ENCODE assay signal across 12 cellular contexts in genomic region chr3:193829781-193830180, GRCh38.
A peak's percentile ranks its signal among the peaks of the same experiment; 100 is the strongest.
DNase-seq lines count a peak whose midpoint lies in the region; FAIRE-seq and TF ChIP-seq lines count a peak whose summit lies in the region.
"Had no signal": no experiment of that assay in that cellular context is flagged by ENCODE, and none has a peak within 500 bp of the region (broad histone marks: within the 10 kb centered on the region; RNA-seq: fewer than 3 reads in every experiment).

No MANE protein-coding gene starts in this region.

- FAIRE-seq in GM19239 (lab: Jason Lieb, UNC): no peak

- DNase-seq in ACHN: peak; percentile 51
- DNase-seq in MCF 10A (ENCODE audit: unreplicated experiment): peak; percentile 83
- DNase-seq in lower leg skin (ENCODE audit: low spot score in 2 of 2): peak; percentile 60 to 76
- DNase-seq in osteocyte (ENCODE audit: extremely low spot score, unreplicated experiment): no peak
- DNase-seq in activated CD4-positive, alpha-beta T cell treated with anti-CD3 and anti-CD28 coated beads, Interleukin-2, amount 50 U/mL, for 48 hours: no peak
- DNase-seq in GM19239 (ENCODE audit: insufficient read length, low spot score): no peak
- no peak for DNase-seq in progenitor cell of endocrine pancreas (ENCODE audit: low spot score, unreplicated experiment)
- DNase-seq: activated CD4-positive, CD25-positive, alpha-beta regulatory T cell treated with anti-CD3 and anti-CD28 coated beads, Interleukin-2, amount 50 U/mL, for 72 hours; activated naive CD4-positive, alpha-beta T cell treated with Interleukin-2 at 50 U/mL for 16 hours; stimulated activated CD4-positive, alpha-beta T cell treated with anti-CD3 and anti-CD28 coated beads, Interleukin-4, amount 100 ng/mL, for 1 hour; uterus had no signal

- no TSS peak for BruUV-seq in MCF 10A (replicated peaks; lab: Mats Ljungman, UMichigan)

- WGBS in lower leg skin, 2 donors: 31 to 53% methylated on average over 5 of the region's 5 CpGs

- TF ChIP-seq CTCF in MCF 10A (IDR thresholded peaks at IDR 0.05; ENCODE audit: unreplicated experiment) (no peak), lower leg skin (IDR thresholded peaks at IDR 0.05) (no peak), osteocyte (IDR thresholded peaks at IDR 0.05) (no peak), progenitor cell of endocrine pancreas (IDR thresholded peaks at IDR 0.05; ENCODE audit: unreplicated experiment) (no peak)

- TF ChIP-seq RAD21 in Ishikawa (IDR thresholded peaks at IDR 0.05; ENCODE audit: low read depth): peak; percentile 47

- H3K9me3 Mint-ChIP-seq in MCF 10A (ENCODE audit: unreplicated experiment): no peaks in the 10 kb centered on the region
- peaks cover 3% of the 10 kb centered on the region for H3K9me3 Mint-ChIP-seq in osteocyte (ENCODE audit: unreplicated experiment)
- H3K9me3 Mint-ChIP-seq in progenitor cell of endocrine pancreas (ENCODE audit: low read depth): no peaks in the 10 kb centered on the region

- peaks cover 32% of the 10 kb centered on the region for H3K36me3 Mint-ChIP-seq in MCF 10A (ENCODE audit: insufficient read depth, unreplicated experiment)
- no peaks in the 10 kb centered on the region for H3K36me3 Mint-ChIP-seq in osteocyte (ENCODE audit: unreplicated experiment)
- H3K36me3 Mint-ChIP-seq in progenitor cell of endocrine pancreas (ENCODE audit: insufficient read depth): peaks cover 1% of the 10 kb centered on the region

- H3K4me1 Mint-ChIP-seq in MCF 10A (ENCODE audit: insufficient read depth, unreplicated experiment): peaks cover 60% of the 10 kb centered on the region
- peaks cover 12% of the 10 kb centered on the region for H3K4me1 Mint-ChIP-seq in osteocyte (ENCODE audit: unreplicated experiment)
- peaks cover 33% of the 10 kb centered on the region for H3K4me1 Mint-ChIP-seq in progenitor cell of endocrine pancreas (ENCODE audit: low read depth)

- H3K27ac Mint-ChIP-seq in MCF 10A (ENCODE audit: low read depth, unreplicated experiment) (peak overlapping the region; percentile 100), osteocyte (ENCODE audit: unreplicated experiment) (no peak overlapping the region), progenitor cell of endocrine pancreas (no peak overlapping the region)

- POLR2A ChIA-PET in MCF 10A (lab: Yijun Ruan, JAX): interaction anchor here (0.7 to 12.7 kb wide), 16 partner anchors 9 to 493 kb away, joined by 3 to 162 read pairs (median 14); partner anchors contain the start of gene HES1

- intact Hi-C loops in MCF 10A (cut with micrococcal nuclease): loop anchor here (2.0 to 5.0 kb wide), 2 partner anchors 243 to 493 kb away; no protein-coding TSS in a partner anchor
- intact Hi-C loops in lower leg skin (cut with DNase I; ENCODE audit: low total_unique reads): no loop called here

- TF ChIP-seq EP300 in Ishikawa (IDR thresholded peaks at IDR 0.05; ENCODE audit: borderline replicate concordance): peak; percentile 91; the same call in 1 of the 2 replicates

- CTCF ChIA-PET in MCF 10A (lab: Yijun Ruan, JAX): interaction anchor here (0.6 to 2.3 kb wide), 6 partner anchors 41 to 492 kb away, joined by 3 to 8 read pairs (median 4); no protein-coding TSS in a partner anchor

- H3K4me3 ChIP-seq in lower leg skin (ENCODE audit: low read depth, poor library complexity, severe bottlenecking): no peak overlapping the region
- H3K4me3 ChIP-seq: uterus had no signal

- H3K4me3 Mint-ChIP-seq in MCF 10A (ENCODE audit: unreplicated experiment) (no peak overlapping the region), osteocyte (ENCODE audit: unreplicated experiment) (no peak overlapping the region), progenitor cell of endocrine pancreas (ENCODE audit: low read depth) (no peak overlapping the region)

- in situ Hi-C loops in ACHN (cut with HindIII; ENCODE audit: low pct_ligation_motif_present, low pct_unique_long_range_greater_than_20kb, low sequenced_read_pairs): no loop called here

- no peak for TF ChIP-seq POLR2A in lower leg skin (IDR thresholded peaks at IDR 0.05)

- H3K27me3 Mint-ChIP-seq in MCF 10A (ENCODE audit: insufficient read depth, unreplicated experiment): no peaks in the 10 kb centered on the region
- peaks cover 51% of the 10 kb centered on the region for H3K27me3 Mint-ChIP-seq in osteocyte (ENCODE audit: unreplicated experiment)
- no peaks in the 10 kb centered on the region for H3K27me3 Mint-ChIP-seq in progenitor cell of endocrine pancreas

TF ChIP-seq in Ishikawa, 13 proteins besides CTCF, POLR2A, EP300 and RAD21:
- TF ChIP-seq FOXM1 (IDR thresholded peaks at IDR 0.05; ENCODE audit: borderline replicate concordance, low read depth): peak; percentile 71
- peak; percentile 94 for TF ChIP-seq TCF12 (IDR thresholded peaks at IDR 0.05; ENCODE audit: low read depth)
- no peak for TF ChIP-seq CREB1 (IDR thresholded peaks at IDR 0.05; ENCODE audit: low read depth)
- TF ChIP-seq EGR1 (IDR thresholded peaks at IDR 0.05): no peak
- no peak for TF ChIP-seq CEBPB (IDR thresholded peaks at IDR 0.05)
- TF ChIP-seq TAF1 (IDR thresholded peaks at IDR 0.05; ENCODE audit: low read depth): no peak
- TF ChIP-seq, protein P1, sequence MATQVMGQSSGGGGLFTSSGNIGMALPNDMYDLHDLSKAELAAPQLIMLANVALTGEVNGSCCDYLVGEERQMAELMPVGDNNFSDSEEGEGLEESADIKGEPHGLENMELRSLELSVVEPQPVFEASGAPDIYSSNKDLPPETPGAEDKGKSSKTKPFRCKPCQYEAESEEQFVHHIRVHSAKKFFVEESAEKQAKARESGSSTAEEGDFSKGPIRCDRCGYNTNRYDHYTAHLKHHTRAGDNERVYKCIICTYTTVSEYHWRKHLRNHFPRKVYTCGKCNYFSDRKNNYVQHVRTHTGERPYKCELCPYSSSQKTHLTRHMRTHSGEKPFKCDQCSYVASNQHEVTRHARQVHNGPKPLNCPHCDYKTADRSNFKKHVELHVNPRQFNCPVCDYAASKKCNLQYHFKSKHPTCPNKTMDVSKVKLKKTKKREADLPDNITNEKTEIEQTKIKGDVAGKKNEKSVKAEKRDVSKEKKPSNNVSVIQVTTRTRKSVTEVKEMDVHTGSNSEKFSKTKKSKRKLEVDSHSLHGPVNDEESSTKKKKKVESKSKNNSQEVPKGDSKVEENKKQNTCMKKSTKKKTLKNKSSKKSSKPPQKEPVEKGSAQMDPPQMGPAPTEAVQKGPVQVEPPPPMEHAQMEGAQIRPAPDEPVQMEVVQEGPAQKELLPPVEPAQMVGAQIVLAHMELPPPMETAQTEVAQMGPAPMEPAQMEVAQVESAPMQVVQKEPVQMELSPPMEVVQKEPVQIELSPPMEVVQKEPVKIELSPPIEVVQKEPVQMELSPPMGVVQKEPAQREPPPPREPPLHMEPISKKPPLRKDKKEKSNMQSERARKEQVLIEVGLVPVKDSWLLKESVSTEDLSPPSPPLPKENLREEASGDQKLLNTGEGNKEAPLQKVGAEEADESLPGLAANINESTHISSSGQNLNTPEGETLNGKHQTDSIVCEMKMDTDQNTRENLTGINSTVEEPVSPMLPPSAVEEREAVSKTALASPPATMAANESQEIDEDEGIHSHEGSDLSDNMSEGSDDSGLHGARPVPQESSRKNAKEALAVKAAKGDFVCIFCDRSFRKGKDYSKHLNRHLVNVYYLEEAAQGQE (IDR thresholded peaks at IDR 0.05; ENCODE audit: low read depth): no peak
- TF ChIP-seq, protein P2, sequence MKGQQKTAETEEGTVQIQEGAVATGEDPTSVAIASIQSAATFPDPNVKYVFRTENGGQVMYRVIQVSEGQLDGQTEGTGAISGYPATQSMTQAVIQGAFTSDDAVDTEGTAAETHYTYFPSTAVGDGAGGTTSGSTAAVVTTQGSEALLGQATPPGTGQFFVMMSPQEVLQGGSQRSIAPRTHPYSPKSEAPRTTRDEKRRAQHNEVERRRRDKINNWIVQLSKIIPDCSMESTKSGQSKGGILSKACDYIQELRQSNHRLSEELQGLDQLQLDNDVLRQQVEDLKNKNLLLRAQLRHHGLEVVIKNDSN (IDR thresholded peaks at IDR 0.05): 0 out of 2 replicates have a peak, but pooled peaks have one; percentile 30
- peak; percentile 89 for TF ChIP-seq NFIC (IDR thresholded peaks at IDR 0.05)
- TF ChIP-seq YY1 (IDR thresholded peaks at IDR 0.05; ENCODE audit: low read depth): no peak
- TF ChIP-seq ZBTB7A (IDR thresholded peaks at IDR 0.05; ENCODE audit: low read depth): no peak
- peak; percentile 81 for TF ChIP-seq TEAD4 (IDR thresholded peaks at IDR 0.05)
- TF ChIP-seq, protein P3, sequence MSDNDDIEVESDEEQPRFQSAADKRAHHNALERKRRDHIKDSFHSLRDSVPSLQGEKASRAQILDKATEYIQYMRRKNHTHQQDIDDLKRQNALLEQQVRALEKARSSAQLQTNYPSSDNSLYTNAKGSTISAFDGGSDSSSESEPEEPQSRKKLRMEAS (IDR thresholded peaks at IDR 0.05): peak; percentile 66
TF ChIP-seq in Ishikawa: peak in this region for 6.

Comparison
In these comparisons a context has a peak if more than half of its experiments do, and no peak if none do; other contexts are left out.
1. DNase-seq: peak in ACHN (single experiment), MCF 10A (single experiment) and lower leg skin (2 of 2); none in osteocyte (single experiment), activated CD4-positive, alpha-beta T cell treated with anti-CD3 and anti-CD28 coated beads, Interleukin-2, amount 50 U/mL, for 48 hours (0 of 2), GM19239 (single experiment) and progenitor cell of endocrine pancreas (single experiment).